12 cellular contexts compared by ENCODE assay signal in the genomic region with DNA sequence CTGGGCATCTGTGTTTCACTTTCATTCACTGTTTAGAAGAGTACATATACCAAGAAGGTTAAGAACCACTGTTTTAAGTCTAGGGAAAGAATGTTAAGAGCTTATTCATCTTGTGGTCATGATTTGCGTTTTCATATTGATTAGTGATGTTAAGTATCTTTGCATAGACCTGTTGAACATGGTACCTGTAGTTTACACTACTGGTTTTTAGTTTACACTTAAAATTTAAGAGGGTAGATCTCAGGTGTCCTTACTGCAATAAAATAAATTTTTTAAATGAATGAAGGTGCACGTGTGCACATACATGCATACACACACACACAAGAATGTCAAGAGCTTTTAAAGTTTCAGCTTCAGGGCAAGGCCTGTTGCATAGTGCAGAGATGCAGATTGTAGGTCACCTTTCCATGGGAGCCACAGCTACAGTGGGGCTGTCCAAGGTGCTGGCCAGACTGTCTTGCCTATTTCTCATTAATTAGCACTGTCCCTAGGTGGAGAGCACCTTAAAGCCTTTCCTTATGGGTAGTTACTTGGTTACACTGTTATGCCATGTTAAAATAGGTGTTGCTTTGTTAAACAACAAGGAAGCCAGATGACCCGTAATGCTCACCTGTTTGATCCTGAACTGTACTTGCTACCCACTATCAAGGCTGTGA.
DNase-seq lines count a peak whose midpoint lies in the region; ATAC-seq, FAIRE-seq and TF ChIP-seq lines count a peak whose summit lies in the region.
"Had no signal": no experiment of that assay in that cellular context is flagged by ENCODE, and none has a peak within 500 bp of the region (broad histone marks: within the 10 kb centered on the region; RNA-seq: fewer than 3 reads in every experiment).

No MANE protein-coding gene starts in this region.

- POLR2A ChIA-PET in HepG2 (lab: Yijun Ruan, JAX): no interaction called here

- TF ChIP-seq POLR2A in HepG2 (IDR thresholded peaks at IDR 0.05; ENCODE audit: insufficient read depth in 1 of 2, low read depth in 2 of 2, low read length in 2 of 2) (no peak), right lobe of liver (IDR thresholded peaks at IDR 0.05) (no peak)

- H3K4me2 ChIP-seq in HepG2 (ENCODE audit: low read depth, low read length) (no peak overlapping the region), hepatocyte (no peak overlapping the region)

- TF ChIP-seq RAD21 in HepG2 (CRISPR knock-in tag; IDR thresholded peaks at IDR 0.05): no peak

- H3K4me1 ChIP-seq in HepG2 (ENCODE audit: insufficient read depth, low read length): no peaks in the 10 kb centered on the region
- H3K4me1 ChIP-seq in right lobe of liver: no peaks in the 10 kb centered on the region
- no peaks in the 10 kb centered on the region for H3K4me1 ChIP-seq in hepatocyte (ENCODE audit: insufficient read depth)
- H3K4me1 ChIP-seq: esophagus muscularis mucosa had no signal

- H3K9me2 ChIP-seq in hepatocyte (replicated peaks; ENCODE audit: insufficient read depth): no peaks in the 10 kb centered on the region

- H3K27ac ChIP-seq in HepG2 (ENCODE audit: extremely low read length, insufficient read depth, low read length): no peak overlapping the region
- no peak overlapping the region for H3K27ac ChIP-seq in right lobe of liver
- no peak overlapping the region for H3K27ac ChIP-seq in hepatocyte
- H3K27ac ChIP-seq: esophagus muscularis mucosa had no signal

- no peak overlapping the region for H3K9ac ChIP-seq in HepG2 (ENCODE audit: insufficient read depth, low read depth, low read length)

- TF ChIP-seq EP300 in HepG2 (IDR thresholded peaks at IDR 0.05; ENCODE audit: low read depth in 2 of 2, low read length in 2 of 2) (no peak), HepG2 (CRISPR knock-in tag; IDR thresholded peaks at IDR 0.05; ENCODE audit: borderline replicate concordance) (no peak)

- H3K9me3 ChIP-seq in HepG2 (ENCODE audit: low read length): no peaks in the 10 kb centered on the region
- H3K9me3 ChIP-seq in right lobe of liver: no peaks in the 10 kb centered on the region
- no peaks in the 10 kb centered on the region for H3K9me3 ChIP-seq in hepatocyte (ENCODE audit: low read depth)
- H3K9me3 ChIP-seq: esophagus muscularis mucosa had no signal

- in situ Hi-C loops in HepG2 (cut with HindIII; ENCODE audit: extremely low pct_ligation_motif_present, low pct_unique_long_range_greater_than_20kb): no loop called here

- H4K20me1 ChIP-seq in HepG2 (ENCODE audit: insufficient read depth, low read length) (no peaks in the 10 kb centered on the region), hepatocyte (ENCODE audit: insufficient read depth, poor library complexity, severe bottlenecking) (no peaks in the 10 kb centered on the region)

- TF ChIP-seq CTCF in HepG2 (CRISPR knock-in tag; IDR thresholded peaks at IDR 0.05) (no peak), right lobe of liver (IDR thresholded peaks at IDR 0.05) (no peak), hepatocyte (IDR thresholded peaks at IDR 0.05; ENCODE audit: poor library complexity) (no peak)

- H3K4me3 ChIP-seq in HepG2 (replicated peaks in 1 of 3; ENCODE audit: insufficient read depth in 1 of 3, low read depth in 2 of 3, low read length in 3 of 3) (no peak overlapping the region), right lobe of liver (no peak overlapping the region), hepatocyte (no peak overlapping the region)
- H3K4me3 ChIP-seq: esophagus muscularis mucosa had no signal

- CTCF ChIA-PET in HepG2 (lab: Yijun Ruan, JAX; ENCODE audit: low intra/inter-chr PET ratio, low total read pairs): no interaction called here

- H3K79me2 ChIP-seq in HepG2 (ENCODE audit: insufficient read depth, low read length) (no peaks in the 10 kb centered on the region), hepatocyte (no peaks in the 10 kb centered on the region)

- intact Hi-C loops in HepG2 (cut with micrococcal nuclease; ENCODE audit: unreplicated experiment) (no loop called here), right lobe of liver (cut with DNase I) (no loop called here)

- no peak for FAIRE-seq in HepG2 (lab: Jason Lieb, UNC)

- no TSS peak for BruUV-seq in HepG2 (replicated peaks; lab: Mats Ljungman, UMichigan)

- DNase-seq in HepG2 (ENCODE audit: low spot score) (no peak), right lobe of liver (no peak), hepatocyte (ENCODE audit: low spot score) (peak; percentile 57), cerebellum (ENCODE audit: low spot score) (no peak), HCEC 1CT (no peak), CD1c-positive myeloid dendritic cell (ENCODE audit: extremely low spot score) (no peak)
- DNase-seq: activated CD4-positive, alpha-beta memory T cell treated with anti-CD3 and anti-CD28 coated beads, Interleukin-2, amount 10 ng/mL, durations not matched to agents 7 days and 5 days; activated gamma-delta T cell treated with Interleukin-2 at 50 U/mL for 16 hours; stimulated activated CD4-positive, alpha-beta T cell treated with anti-CD3 and anti-CD28 coated beads, Interleukin-2, amount 100 ng/mL, for 48 hours had no signal

- no peak overlapping the region for H2AFZ ChIP-seq in HepG2 (ENCODE audit: low read length)
- H2AFZ ChIP-seq in hepatocyte: no peak overlapping the region

- ATAC-seq in HepG2 (no peak), right lobe of liver (no peak), SK-N-SH treated with all-trans-retinoic acid at 6 μM for 48 hours (peak; percentile 77), GM21367 (IDR thresholded peaks at IDR 0.05; ENCODE audit: unreplicated experiment) (no peak)

- H3K36me3 ChIP-seq in HepG2 (replicated peaks in 1 of 2; ENCODE audit: control insufficient read depth in 1 of 2, insufficient read depth in 2 of 2, low read length in 2 of 2) (no peaks in the 10 kb centered on the region), right lobe of liver (no peaks in the 10 kb centered on the region), hepatocyte (replicated peaks; ENCODE audit: insufficient read depth, low read depth) (no peaks in the 10 kb centered on the region)
- H3K36me3 ChIP-seq: esophagus muscularis mucosa had no signal

- no peaks in the 10 kb centered on the region for H3K27me3 ChIP-seq in HepG2 (ENCODE audit: control insufficient read depth in 1 of 2, insufficient read depth in 2 of 2, low read length in 2 of 2)
- H3K27me3 ChIP-seq in right lobe of liver: no peaks in the 10 kb centered on the region
- no peaks in the 10 kb centered on the region for H3K27me3 ChIP-seq in hepatocyte
- H3K27me3 ChIP-seq: esophagus muscularis mucosa had no signal

- WGBS in HepG2 (ENCODE audit: low lambda C conversion rate): 10% methylated on average over 3 of the region's 3 CpGs
- WGBS in right lobe of liver (ENCODE audit: insufficient coverage, low coverage, low lambda C conversion rate, missing lambda C conversion rate): 61% methylated on average over 3 of the region's 3 CpGs
- 58% methylated on average over 3 of the region's 3 CpGs for WGBS in hepatocyte (ENCODE audit: low lambda C conversion rate, missing lambda C conversion rate)

TF ChIP-seq in HepG2, 621 proteins besides CTCF, POLR2A, EP300 and RAD21 (continues in another document):
- TF ChIP-seq MIER2 (CRISPR knock-in tag; IDR thresholded peaks at IDR 0.05) (peak; percentile 94), SKIL (CRISPR knock-in tag; IDR thresholded peaks at IDR 0.05; ENCODE audit: borderline replicate concordance) (no peak)

TF ChIP-seq in SK-N-SH treated with all-trans-retinoic acid at 6 μM for 48 hours, 23 proteins besides CTCF, POLR2A, EP300 and RAD21:
- TF ChIP-seq CSDC2 (CRISPR knock-in tag; IDR thresholded peaks at IDR 0.05) (peak; percentile 88; the same call in 1 of the 2 replicates), CSRNP3 (CRISPR knock-in tag; IDR thresholded peaks at IDR 0.05) (no peak), ZNF8 (CRISPR knock-in tag; IDR thresholded peaks at IDR 0.05) (no peak), ZFP3 (CRISPR knock-in tag; IDR thresholded peaks at IDR 0.05) (0 out of 2 replicates have a peak, but pooled peaks have one; percentile 19), ISL1 (CRISPR knock-in tag; IDR thresholded peaks at IDR 0.05) (no peak), TCF4 (CRISPR knock-in tag; IDR thresholded peaks at IDR 0.05; ENCODE audit: borderline replicate concordance) (no peak), SNAI2 (CRISPR knock-in tag; IDR thresholded peaks at IDR 0.05) (no peak), TOX (CRISPR knock-in tag; IDR thresholded peaks at IDR 0.05; ENCODE audit: borderline replicate concordance) (no peak)
